ENCODE assay signal across 7 cellular contexts in genomic region chr1:1689526-1689925, GRCh38. TPM values are rescaled to one million over a fixed set of nuclear protein-coding genes. Genes with fewer than 3 reads are reported as not detected.
DNase-seq lines count a peak whose midpoint lies in the region; ATAC-seq and TF ChIP-seq lines count a peak whose summit lies in the region.
"Not testable (repeated sequence)": the region's sequence is repeated elsewhere in the genome, so short reads cannot be mapped to it uniquely, and the experiment has no call there.

No MANE protein-coding gene starts in this region.

- H3K4me3 Mint-ChIP-seq in Caco-2 (ENCODE audit: unreplicated experiment); activated CD4-positive, alpha-beta T cell treated with anti-CD3 and anti-CD28 coated beads for 36 hours; activated naive CD8-positive, alpha-beta T cell treated with anti-CD3 and anti-CD28 coated beads, Interleukin-2, amount 50 U/mL, for 24 hours; progenitor cell of endocrine pancreas (ENCODE audit: low read depth): not testable (repeated sequence)
- H3K4me3 Mint-ChIP-seq in activated T-cell treated with anti-CD3 and anti-CD28 coated beads, Interleukin-2, amount 50 U/mL, for 4 hours = peak overlapping the region; percentile 21

- CTCF ChIA-PET in Caco-2 (lab: Charles Lee); activated CD4-positive, alpha-beta T cell treated with anti-CD3 and anti-CD28 coated beads for 36 hours (lab: Charles Lee): not testable (repeated sequence)

- not testable (repeated sequence) for H3K27ac ChIP-seq in lower lobe of right lung

- POLR2A ChIA-PET in Caco-2 (lab: Charles Lee); activated CD4-positive, alpha-beta T cell treated with anti-CD3 and anti-CD28 coated beads for 36 hours (lab: Charles Lee): not testable (repeated sequence)

- H3K4me1 Mint-ChIP-seq in Caco-2 (ENCODE audit: low read depth, unreplicated experiment); progenitor cell of endocrine pancreas (ENCODE audit: low read depth): not testable (repeated sequence)
- H3K4me1 Mint-ChIP-seq in activated CD4-positive, alpha-beta T cell treated with anti-CD3 and anti-CD28 coated beads for 36 hours = peaks cover 30% of the 10 kb centered on the region
- H3K4me1 Mint-ChIP-seq in activated T-cell treated with anti-CD3 and anti-CD28 coated beads, Interleukin-2, amount 50 U/mL, for 4 hours (ENCODE audit: low read depth) = peaks cover 37% of the 10 kb centered on the region
- peaks cover 41% of the 10 kb centered on the region for H3K4me1 Mint-ChIP-seq in activated naive CD8-positive, alpha-beta T cell treated with anti-CD3 and anti-CD28 coated beads, Interleukin-2, amount 50 U/mL, for 24 hours

- intact Hi-C loops in Caco-2 (cut with micrococcal nuclease; ENCODE audit: unreplicated experiment); activated CD4-positive, alpha-beta T cell treated with anti-CD3 and anti-CD28 coated beads for 36 hours (cut with DNase I, micrococcal nuclease); lower lobe of right lung (cut with DNase I): not testable (repeated sequence)

- not testable (repeated sequence) for H3K27me3 ChIP-seq in Caco-2 (replicated peaks; ENCODE audit: control insufficient read depth, insufficient read depth, low read length); lower lobe of right lung (ENCODE audit: low read depth)

- ATAC-seq in activated CD4-positive, alpha-beta T cell treated with anti-CD3 and anti-CD28 coated beads for 36 hours; activated T-cell treated with anti-CD3 and anti-CD28 coated beads, Interleukin-2, amount 50 U/mL, for 4 hours; activated naive CD8-positive, alpha-beta T cell treated with anti-CD3 and anti-CD28 coated beads, Interleukin-2, amount 50 U/mL, for 24 hours; lower lobe of right lung; stimulated activated naive CD8-positive, alpha-beta T cell treated with anti-CD3 and anti-CD28 coated beads, Interleukin-15, Interleukin-2, amounts not matched to agents 100 U/mL and 50 U/mL, for 24 hours: not testable (repeated sequence)

- H3K36me3 Mint-ChIP-seq in Caco-2 (ENCODE audit: insufficient read depth, unreplicated experiment); activated CD4-positive, alpha-beta T cell treated with anti-CD3 and anti-CD28 coated beads for 36 hours (ENCODE audit: low read depth); activated T-cell treated with anti-CD3 and anti-CD28 coated beads, Interleukin-2, amount 50 U/mL, for 4 hours (ENCODE audit: insufficient read depth); progenitor cell of endocrine pancreas (ENCODE audit: insufficient read depth): not testable (repeated sequence)
- H3K36me3 Mint-ChIP-seq in activated naive CD8-positive, alpha-beta T cell treated with anti-CD3 and anti-CD28 coated beads, Interleukin-2, amount 50 U/mL, for 24 hours (ENCODE audit: low read depth) = peaks cover 11% of the 10 kb centered on the region

- H3K36me3 ChIP-seq in Caco-2 (ENCODE audit: control insufficient read depth, insufficient read depth, low read length); lower lobe of right lung: not testable (repeated sequence)

- H3K9me3 ChIP-seq in Caco-2, lower lobe of right lung: not testable (repeated sequence)

- not testable (repeated sequence) for H3K27ac Mint-ChIP-seq in Caco-2 (ENCODE audit: unreplicated experiment)
- H3K27ac Mint-ChIP-seq in activated CD4-positive, alpha-beta T cell treated with anti-CD3 and anti-CD28 coated beads for 36 hours = peak overlapping the region; percentile 31
- H3K27ac Mint-ChIP-seq in activated naive CD8-positive, alpha-beta T cell treated with anti-CD3 and anti-CD28 coated beads, Interleukin-2, amount 50 U/mL, for 24 hours = peak overlapping the region; percentile 32
- H3K27ac Mint-ChIP-seq in progenitor cell of endocrine pancreas = peak overlapping the region; percentile 33

- not testable (repeated sequence) for DNase-seq in Caco-2; activated CD4-positive, alpha-beta T cell treated with anti-CD3 and anti-CD28 coated beads for 36 hours; activated T-cell treated with anti-CD3 and anti-CD28 coated beads, Interleukin-2, amount 50 U/mL, for 4 hours; activated naive CD8-positive, alpha-beta T cell treated with anti-CD3 and anti-CD28 coated beads, Interleukin-2, amount 50 U/mL, for 24 hours; progenitor cell of endocrine pancreas (ENCODE audit: low spot score, unreplicated experiment)
- peak; percentile 24 for DNase-seq in lower lobe of right lung
- peak; percentile 3 for DNase-seq in stimulated activated naive CD8-positive, alpha-beta T cell treated with anti-CD3 and anti-CD28 coated beads, Interleukin-15, Interleukin-2, amounts not matched to agents 100 U/mL and 50 U/mL, for 24 hours

- not testable (repeated sequence) for TF ChIP-seq CTCF in Caco-2 (IDR thresholded peaks at IDR 0.05; ENCODE audit: insufficient read depth in 1 of 2, low read depth in 1 of 2, low read length in 1 of 2, severe bottlenecking in 1 of 2, unreplicated experiment in 1 of 2); lower lobe of right lung (IDR thresholded peaks at IDR 0.05); progenitor cell of endocrine pancreas (IDR thresholded peaks at IDR 0.05; ENCODE audit: unreplicated experiment)

- TSS peak; percentile 5 for BruUV-seq in Caco-2 (replicated peaks; lab: Mats Ljungman, UMichigan)

- H3K4me1 ChIP-seq in Caco-2 = not testable (repeated sequence)
- peaks cover 11% of the 10 kb centered on the region for H3K4me1 ChIP-seq in lower lobe of right lung

- not testable (repeated sequence) for H3K27me3 Mint-ChIP-seq in Caco-2 (ENCODE audit: insufficient read depth, unreplicated experiment); activated CD4-positive, alpha-beta T cell treated with anti-CD3 and anti-CD28 coated beads for 36 hours; activated T-cell treated with anti-CD3 and anti-CD28 coated beads, Interleukin-2, amount 50 U/mL, for 4 hours (ENCODE audit: low read depth); activated naive CD8-positive, alpha-beta T cell treated with anti-CD3 and anti-CD28 coated beads, Interleukin-2, amount 50 U/mL, for 24 hours; progenitor cell of endocrine pancreas

- not testable (repeated sequence) for H3K9me3 Mint-ChIP-seq in Caco-2 (ENCODE audit: unreplicated experiment); activated CD4-positive, alpha-beta T cell treated with anti-CD3 and anti-CD28 coated beads for 36 hours (ENCODE audit: low read depth); activated T-cell treated with anti-CD3 and anti-CD28 coated beads, Interleukin-2, amount 50 U/mL, for 4 hours; activated naive CD8-positive, alpha-beta T cell treated with anti-CD3 and anti-CD28 coated beads, Interleukin-2, amount 50 U/mL, for 24 hours; progenitor cell of endocrine pancreas (ENCODE audit: low read depth)

- not testable (repeated sequence) for H3K4me3 ChIP-seq in Caco-2 (ENCODE audit: low read depth, low read length); lower lobe of right lung

RNA-seq across cellular contexts. Expression of gene SLC35E2B, which starts 3.1 kb away (rescaled TPM):
- total RNA-seq in Caco-2 (2022) = 26.1 and 26.4 TPM in 2 replicates
- total RNA-seq in activated CD4-positive, alpha-beta T cell treated with anti-CD3 and anti-CD28 coated beads for 36 hours = 10 to 100 TPM; 24.2 to 27.6 TPM
- 10 to 100 TPM; 14.8 to 27.2 (median 20.2) TPM for total RNA-seq in activated T-cell treated with anti-CD3 and anti-CD28 coated beads, Interleukin-2, amount 50 U/mL, for 4 hours
- total RNA-seq in lower lobe of right lung = 52.7 TPM
- total RNA-seq in progenitor cell of endocrine pancreas = 118 and 123 TPM in 2 replicates

RNA-seq across cellular contexts. Expression of gene CDK11B, which starts 30.7 kb away (rescaled TPM):
- 29.3 and 30.2 TPM in 2 replicates for total RNA-seq in Caco-2 (2022)
- total RNA-seq in activated CD4-positive, alpha-beta T cell treated with anti-CD3 and anti-CD28 coated beads for 36 hours = 10 to 100 TPM; 36.3 to 38.8 TPM
- 10 to 100 TPM; 39.2 to 45.9 (median 43.0) TPM for total RNA-seq in activated T-cell treated with anti-CD3 and anti-CD28 coated beads, Interleukin-2, amount 50 U/mL, for 4 hours
- total RNA-seq in lower lobe of right lung = 23.0 TPM
- 26.3 and 28.7 TPM in 2 replicates for total RNA-seq in progenitor cell of endocrine pancreas

RNA-seq across cellular contexts. Expression of gene CDK11A, which starts 34.6 kb away (rescaled TPM):
- total RNA-seq in Caco-2 (2022) (49.6 and 53.7 TPM in 2 replicates), lower lobe of right lung (56.1 TPM), progenitor cell of endocrine pancreas (56.1 and 59.4 TPM in 2 replicates)
- total RNA-seq in activated CD4-positive, alpha-beta T cell treated with anti-CD3 and anti-CD28 coated beads for 36 hours = 10 to 100 TPM; 44.3 to 50.5 TPM
- 100 to 1,000 TPM in 2 of 3 donors, 10 to 100 TPM in 1; 90.1 to 143 (median 126) TPM for total RNA-seq in activated T-cell treated with anti-CD3 and anti-CD28 coated beads, Interleukin-2, amount 50 U/mL, for 4 hours

RNA-seq across cellular contexts. Expression of gene MMP23B, which starts 57.6 kb away (rescaled TPM):
- total RNA-seq in Caco-2 (2022) = 3.7 and 6.0 TPM in 2 replicates
- 1 to 10 TPM in 1 of 2 experiments, under 1 TPM in 1; 0.77 to 1.2 TPM for total RNA-seq in activated CD4-positive, alpha-beta T cell treated with anti-CD3 and anti-CD28 coated beads for 36 hours
- total RNA-seq in activated T-cell treated with anti-CD3 and anti-CD28 coated beads, Interleukin-2, amount 50 U/mL, for 4 hours = 1 to 10 TPM in 2 of 3 donors, under 1 TPM in 1; 0.98 to 1.3 (median 1.0) TPM
- 27.2 TPM for total RNA-seq in lower lobe of right lung
- total RNA-seq in progenitor cell of endocrine pancreas = 4.4 and 5.3 TPM in 2 replicates
